In genomic region chr4:101282076-101282844, GRCh38 we compare ENCODE assay signal across 12 cellular contexts.
DNase-seq lines count a peak whose midpoint lies in the region; ATAC-seq, FAIRE-seq and TF ChIP-seq lines count a peak whose summit lies in the region.
"Had no signal": no experiment of that assay in that cellular context is flagged by ENCODE, and none has a peak within 500 bp of the region (broad histone marks: within the 10 kb centered on the region; RNA-seq: fewer than 3 reads in every experiment).

No MANE protein-coding gene starts in this region.

- no peak overlapping the region for H3K4me3 ChIP-seq in HUES64 (ENCODE audit: low read length)

- H3K27me3 ChIP-seq in HUES64 (ENCODE audit: insufficient read depth, low read length): no peaks in the 10 kb centered on the region

- no peak overlapping the region for H3K27ac Mint-ChIP-seq in HFFc6
- H3K27ac Mint-ChIP-seq: dendritic cell treated with granulocyte-macrophage colony-stimulating factor and Interleukin-4, amounts not matched to agents 40 ng/mL and 50 ng/mL, for 4 days had no signal

- TF ChIP-seq CTCF in HFFc6 (IDR thresholded peaks at IDR 0.05): no peak
- TF ChIP-seq CTCF in GM13976 (IDR thresholded peaks at IDR 0.05; ENCODE audit: borderline replicate concordance, control extremely low read depth, extremely low read depth, insufficient read depth, missing control alignments): no peak

- no peak overlapping the region for H3K4me3 Mint-ChIP-seq in HFFc6
- H3K4me3 Mint-ChIP-seq: dendritic cell treated with granulocyte-macrophage colony-stimulating factor and Interleukin-4, amounts not matched to agents 40 ng/mL and 50 ng/mL, for 4 days had no signal

- H3K36me3 Mint-ChIP-seq in HFFc6 (ENCODE audit: low read depth): peaks cover 9% of the 10 kb centered on the region

- peak overlapping the region; percentile 25; the same call in 1 of the 2 replicates for H3K9ac ChIP-seq in HUES64 (ENCODE audit: low read depth, low read length)

- peak overlapping the region; percentile 56 for H3K27ac ChIP-seq in HUES64 (ENCODE audit: low read depth, low read length)
- H3K27ac ChIP-seq: VCaP had no signal

- H3K4me1 Mint-ChIP-seq in HFFc6 (ENCODE audit: low read depth): peaks cover 63% of the 10 kb centered on the region

- H3K27me3 Mint-ChIP-seq in HFFc6 (ENCODE audit: insufficient read depth): no peaks in the 10 kb centered on the region; the same call in 1 of the 2 replicates
- H3K27me3 Mint-ChIP-seq: dendritic cell treated with granulocyte-macrophage colony-stimulating factor and Interleukin-4, amounts not matched to agents 40 ng/mL and 50 ng/mL, for 4 days had no signal

- FAIRE-seq in GM19239 (lab: Jason Lieb, UNC) (peak; percentile 79), HTR-8/SVneo (lab: Jason Lieb, UNC) (no peak)

- peaks cover 77% of the 10 kb centered on the region for H3K4me1 ChIP-seq in HUES64 (ENCODE audit: insufficient read depth, low read length)

- ATAC-seq in HG02970 (IDR thresholded peaks at IDR 0.05; ENCODE audit: low FRiP score, unreplicated experiment): no peak

- H3K36me3 ChIP-seq in HUES64 (ENCODE audit: insufficient read depth, low read length): no peaks in the 10 kb centered on the region

- in situ Hi-C loops in GM13976 (cut with MboI; ENCODE audit: low sequenced_read_pairs, unreplicated experiment): no loop called here

- DNase-seq in GM19239 (ENCODE audit: insufficient read length, low spot score) (no peak), HFFc6 (no peak), HTR-8/SVneo (ENCODE audit: insufficient read length, low spot score) (no peak), GM13976 (ENCODE audit: low spot score) (no peak)
- peak; percentile 15 for DNase-seq in activated T-helper 9 cell treated with anti-CD3 and anti-CD28 coated beads, Interleukin-2, amount 50 U/mL, for 16 hours (ENCODE audit: low read depth)
- peak; percentile 45 for DNase-seq in stimulated activated CD4-positive, alpha-beta T cell treated with anti-CD3 and anti-CD28 coated beads, Interleukin-4, amount 100 ng/mL, for 24 hours
- DNase-seq: NCI-H1417, small intestine had no signal

- no peaks in the 10 kb centered on the region for H3K9me3 Mint-ChIP-seq in HFFc6
- H3K9me3 Mint-ChIP-seq: dendritic cell treated with granulocyte-macrophage colony-stimulating factor and Interleukin-4, amounts not matched to agents 40 ng/mL and 50 ng/mL, for 4 days had no signal

- H3K9me3 ChIP-seq in HUES64 (ENCODE audit: insufficient read depth, low read depth, low read length): no peaks in the 10 kb centered on the region

- WGBS in HUES64: 51% methylated on average over 3 of the region's 4 CpGs

Comparison
In these comparisons a context has a peak if more than half of its experiments do, and no peak if none do; other contexts are left out.
1. DNase-seq: peak in activated T-helper 9 cell treated with anti-CD3 and anti-CD28 coated beads, Interleukin-2, amount 50 U/mL, for 16 hours (single experiment) and stimulated activated CD4-positive, alpha-beta T cell treated with anti-CD3 and anti-CD28 coated beads, Interleukin-4, amount 100 ng/mL, for 24 hours (single experiment); none in GM19239 (single experiment), HFFc6 (single experiment), HTR-8/SVneo (single experiment) and GM13976 (single experiment).